Comparison of ENCODE assay signal across 8 cellular contexts in genomic region chr4:42995343-42995944, GRCh38.
DNase-seq lines count a peak whose midpoint lies in the region; ATAC-seq and TF ChIP-seq lines count a peak whose summit lies in the region.

No MANE protein-coding gene starts in this region.

- peaks cover 4% of the 10 kb centered on the region; the same call in 1 of the 2 replicates for H3K4me1 Mint-ChIP-seq in WTC11

- H3K27me3 ChIP-seq in H7 (ENCODE audit: control insufficient read depth, insufficient read depth, low read length): no peaks in the 10 kb centered on the region
- no peaks in the 10 kb centered on the region for H3K27me3 ChIP-seq in Loucy (ENCODE audit: insufficient read depth, low read length, poor library complexity, severe bottlenecking)

- H3K36me3 ChIP-seq in H7 (replicated peaks; ENCODE audit: control insufficient read depth, insufficient read depth, low read length): no peaks in the 10 kb centered on the region
- H3K36me3 ChIP-seq in Loucy (ENCODE audit: insufficient read depth, low read length): no peaks in the 10 kb centered on the region

- H3K27ac Mint-ChIP-seq in WTC11: no peak overlapping the region

- no peak overlapping the region for H2AFZ ChIP-seq in Loucy (ENCODE audit: low read length)

- no peak overlapping the region for H3K4me3 ChIP-seq in H7 (ENCODE audit: insufficient read depth, low read depth, low read length)
- H3K4me3 ChIP-seq in Loucy (ENCODE audit: low read length, poor library complexity, severe bottlenecking): no peak overlapping the region

- H3K4me2 ChIP-seq in Loucy (ENCODE audit: low read depth, low read length, poor library complexity, severe bottlenecking): no peak overlapping the region

- peak; percentile 82 for ATAC-seq in WTC11

- H3K79me2 ChIP-seq in Loucy (ENCODE audit: insufficient read depth, low read length): no peaks in the 10 kb centered on the region

- peaks cover 17% of the 10 kb centered on the region for H3K9me3 Mint-ChIP-seq in WTC11

- H3K9ac ChIP-seq in Loucy (ENCODE audit: low read depth, low read length, poor library complexity, severe bottlenecking): no peak overlapping the region

- no peaks in the 10 kb centered on the region; the same call in 1 of the 2 replicates for H3K27me3 Mint-ChIP-seq in WTC11 (ENCODE audit: low read depth)

- peak; percentile 80 for TF ChIP-seq CTCF in Loucy (conservative IDR thresholded peaks at IDR 0.05; ENCODE audit: low read length)
- TF ChIP-seq CTCF in WTC11 (IDR thresholded peaks at IDR 0.05): peak; percentile 52

- H3F3A ChIP-seq in Loucy (ENCODE audit: low read depth): no peaks in the 10 kb centered on the region

- CTCF ChIA-PET in WTC11 (lab: Charles Lee): interaction anchor here (0.6 to 1.3 kb wide), 5 partner anchors 36 to 1515 kb away, joined by 3 to 6 read pairs (median 3); no protein-coding TSS in a partner anchor

- no peaks in the 10 kb centered on the region for H3K4me1 ChIP-seq in Loucy (ENCODE audit: insufficient read depth, low read length, poor library complexity, severe bottlenecking)

- H3K4me3 Mint-ChIP-seq in WTC11: no peak overlapping the region

- POLR2A ChIA-PET in WTC11 (lab: Charles Lee): interaction anchor here (0.5 kb wide), 1 partner anchor 1593 kb away, joined by 4 read pairs; no protein-coding TSS in a partner anchor

- H4K20me1 ChIP-seq in Loucy (ENCODE audit: insufficient read depth, low read length, poor library complexity, severe bottlenecking): no peaks in the 10 kb centered on the region

- H3K36me3 Mint-ChIP-seq in WTC11: peaks cover 2% of the 10 kb centered on the region; the same call in 1 of the 2 replicates

- no peaks in the 10 kb centered on the region for H3K9me3 ChIP-seq in Loucy (ENCODE audit: insufficient read depth, low read depth, low read length)

- DNase-seq in SHP77 (lab: John Stamatoyannopoulos, UW): peak; percentile 2 to 38
- no peak for DNase-seq in SHP77 treated with DMSO at 0.1 percent for 48 hours (lab: John Stamatoyannopoulos, UW)
- peak; percentile 59 for DNase-seq in H7
- DNase-seq in WTC11 (ENCODE audit: low spot score): no peak
- peak; percentile 21 for DNase-seq in kidney glomerular epithelial cell (lab: John Stamatoyannopoulos, UW)
- no peak for DNase-seq in stimulated activated naive CD4-positive, alpha-beta T cell (lab: John Stamatoyannopoulos, UW)
- no peak for DNase-seq in GF-D8 (lab: John Stamatoyannopoulos, UW)

- no peaks in the 10 kb centered on the region for H3K9me2 ChIP-seq in Loucy (replicated peaks; ENCODE audit: low read depth, low read length)

TF ChIP-seq in WTC11, 78 proteins besides CTCF, POLR2A, EP300 and RAD21:
- no peak for TF ChIP-seq ZBTB21 (CRISPR knock-in tag; IDR thresholded peaks at IDR 0.05; ENCODE audit: borderline replicate concordance)
- TF ChIP-seq USF2 (CRISPR knock-in tag; IDR thresholded peaks at IDR 0.05): 0 out of 2 replicates have a peak, but pooled peaks have one; percentile 23
TF ChIP-seq in WTC11: peak in this region for 1.

Comparison
In these comparisons a context has a peak if more than half of its experiments do, and no peak if none do; other contexts are left out.
1. DNase-seq: peak in SHP77 (2 of 2), H7 (single experiment) and kidney glomerular epithelial cell (single experiment); none in SHP77 treated with DMSO at 0.1 percent for 48 hours (single experiment), WTC11 (single experiment), stimulated activated naive CD4-positive, alpha-beta T cell (0 of 6) and GF-D8 (single experiment).